ENCODE assay signal across 8 cellular contexts in the genomic region with DNA sequence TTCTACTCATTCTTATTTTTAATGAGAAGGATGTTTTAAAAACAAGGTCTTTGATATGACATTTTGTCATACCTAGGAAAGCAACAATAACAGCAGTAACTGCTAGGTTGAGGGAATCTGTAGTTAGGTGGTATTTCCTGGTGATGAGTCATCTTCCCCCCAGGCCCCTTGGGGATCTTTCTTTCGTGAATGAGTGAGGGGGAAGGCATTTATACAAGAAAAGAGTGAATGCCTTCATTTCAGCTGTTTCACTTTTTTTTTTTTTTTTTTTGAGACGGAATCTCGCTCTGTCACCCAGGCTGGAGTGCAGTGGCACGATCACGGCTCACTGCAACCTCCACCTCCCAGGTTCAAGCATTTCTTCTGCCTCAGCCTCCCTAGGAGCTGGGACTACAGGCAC.
DNase-seq lines count a peak whose midpoint lies in the region; ATAC-seq and TF ChIP-seq lines count a peak whose summit lies in the region.

No MANE protein-coding gene starts in this region.

- ATAC-seq in HG03135 (IDR thresholded peaks at IDR 0.05; ENCODE audit: unreplicated experiment) (no peak), HG03378 (IDR thresholded peaks at IDR 0.05; ENCODE audit: unreplicated experiment) (no peak)

- in situ Hi-C loops in SK-MEL-5 (cut with HindIII; ENCODE audit: low pct_unique_long_range_greater_than_20kb, low sequenced_read_pairs): no loop called here

- peak overlapping the region in 14 of 21 experiments; percentile 4 to 69 (median 49) for H3K27ac ChIP-seq in skin epidermis

- H3K4me3 ChIP-seq in fibroblast of the aortic adventitia (ENCODE audit: low read depth, low read length): no peak overlapping the region
- H3K4me3 ChIP-seq in skin epidermis: no peak overlapping the region

- TF ChIP-seq CTCF in fibroblast of the aortic adventitia (IDR thresholded peaks at IDR 0.05; ENCODE audit: insufficient read depth, low read length): no peak

- no peak for TF ChIP-seq POLR2A in erythroblast (IDR thresholded peaks at IDR 0.05; ENCODE audit: low read length)

- peak; percentile 5 for DNase-seq in NK-92 treated with Interleukin-12 subunit alpha and Interleukin-12 subunit beta, amount 100 ng/mL, for 24 hours (lab: John Stamatoyannopoulos, UW)
- no peak for DNase-seq in NK-92 (lab: John Stamatoyannopoulos, UW; ENCODE audit: unreplicated experiment)
- peak; percentile 75 for DNase-seq in SK-MEL-5 (ENCODE audit: low read depth, low spot score)
- peak; percentile 79 for DNase-seq in fibroblast of the aortic adventitia (ENCODE audit: low read depth)
- DNase-seq in erythroblast (lab: John Stamatoyannopoulos, UW): no peak

Comparison
In these comparisons a context has a peak if more than half of its experiments do, and no peak if none do; other contexts are left out.
1. DNase-seq: peak in NK-92 treated with Interleukin-12 subunit alpha and Interleukin-12 subunit beta, amount 100 ng/mL, for 24 hours (single experiment), SK-MEL-5 (single experiment) and fibroblast of the aortic adventitia (single experiment); none in NK-92 (single experiment) and erythroblast (0 of 2).